Comparison of ENCODE assay signal across 8 cellular contexts in genomic region chr7:140517546-140518369, GRCh38. TPM values are rescaled to one million over a fixed set of nuclear protein-coding genes. Genes with fewer than 3 reads are reported as not detected.
DNase-seq lines count a peak whose midpoint lies in the region; ATAC-seq and TF ChIP-seq lines count a peak whose summit lies in the region.

No MANE protein-coding gene starts in this region.

- no peak for TF ChIP-seq EP300 in neural cell (conservative IDR thresholded peaks at IDR 0.05; ENCODE audit: poor library complexity, severe bottlenecking)

- H3K27me3 ChIP-seq in Peyer's patch (no peaks in the 10 kb centered on the region), neural cell (ENCODE audit: insufficient read depth, low read depth, low read length) (no peaks in the 10 kb centered on the region)

- peak overlapping the region in 3 of 4 donors; percentile 10 to 81 (median 60) for H3K27ac ChIP-seq in Peyer's patch
- H3K27ac ChIP-seq in neural cell (ENCODE audit: low read length), result no peak overlapping the region

- TF ChIP-seq CTCF in GM12865 (IDR thresholded peaks at IDR 0.05; ENCODE audit: insufficient read depth, low read depth, low read length, missing control alignments), result peak; percentile 77
- TF ChIP-seq CTCF in LNCAP (IDR thresholded peaks at IDR 0.05), result peak; percentile 80
- peak in 5 of 6 experiments; percentile 31 to 94 (median 86) for TF ChIP-seq CTCF in Peyer's patch (IDR thresholded peaks at IDR 0.05)
- TF ChIP-seq CTCF in neural cell (IDR thresholded peaks at IDR 0.05; ENCODE audit: poor library complexity, severe bottlenecking), result peak; percentile 78

- H3K9me3 ChIP-seq in Peyer's patch (no peaks in the 10 kb centered on the region), neural cell (ENCODE audit: low read length) (no peaks in the 10 kb centered on the region)

- no peak for ATAC-seq in GM18519 (IDR thresholded peaks at IDR 0.05; ENCODE audit: low FRiP score, unreplicated experiment)

- H3K9ac ChIP-seq in neural cell (ENCODE audit: low read length), result no peak overlapping the region

- peaks cover 0 to 20% (median 2%) of the 10 kb centered on the region in 4 donors for H3K4me1 ChIP-seq in Peyer's patch

- H3K36me3 ChIP-seq in Peyer's patch, result no peaks in the 10 kb centered on the region
- H3K36me3 ChIP-seq in neural cell (ENCODE audit: insufficient read depth, low read length), result no peaks in the 10 kb centered on the region

- peak; percentile 73 for TF ChIP-seq RAD21 in neural cell (conservative IDR thresholded peaks at IDR 0.05)

- no peaks in the 10 kb centered on the region for H4K20me1 ChIP-seq in neural cell (ENCODE audit: insufficient read depth)

- H3F3A ChIP-seq in neural cell (ENCODE audit: insufficient read depth, low read length, poor library complexity, severe bottlenecking), result no peaks in the 10 kb centered on the region

- no peaks in the 10 kb centered on the region for H3K79me2 ChIP-seq in neural cell (replicated peaks; ENCODE audit: insufficient read depth, low read length)

- H3K9me2 ChIP-seq in neural cell (ENCODE audit: insufficient read depth, low read length), result no peaks in the 10 kb centered on the region

- TF ChIP-seq POLR2A in Peyer's patch (IDR thresholded peaks at IDR 0.05), result no peak

- DNase-seq in GM12865 (ENCODE audit: low read depth) (peak; percentile 78), Peyer's patch (peak; percentile 75 to 95 (median 94)), fibroblast of peridontal ligament (ENCODE audit: extremely low read depth) (peak; percentile 92)
- peak; percentile 83 to 84 for DNase-seq in activated T-cell treated with anti-CD3 and anti-CD28 coated beads, Interleukin-2, amount 50 U/mL, for 48 hours
- peak; percentile 29 for DNase-seq in stimulated activated naive CD4-positive, alpha-beta T cell treated with Interleukin-2 at 50 U/mL for 16 hours (lab: John Stamatoyannopoulos, UW)

- H3K4me3 ChIP-seq in GM12865 (ENCODE audit: low read depth, low read length) (no peak overlapping the region), Peyer's patch (no peak overlapping the region), neural cell (ENCODE audit: low read length) (no peak overlapping the region)

- H2AFZ ChIP-seq in neural cell (ENCODE audit: low read depth, low read length), result no peak overlapping the region

- H3K4me2 ChIP-seq in neural cell (ENCODE audit: low read length), result no peak overlapping the region

TF ChIP-seq in neural cell, 6 proteins besides CTCF, POLR2A, EP300 and RAD21:
- TF ChIP-seq REST (IDR thresholded peaks at IDR 0.05; ENCODE audit: borderline replicate concordance) (no peak), SMC3 (conservative IDR thresholded peaks at IDR 0.05; ENCODE audit: poor library complexity) (peak; percentile 86), EZH2 (IDR thresholded peaks at IDR 0.05; ENCODE audit: borderline replicate concordance, insufficient read depth, low read length, poor library complexity, severe bottlenecking) (no peak)

RNA-seq across cellular contexts. Expression of gene MKRN1, which starts 38.5 kb away (rescaled TPM):
- 100 to 1,000 TPM; 100 to 194 (median 105) TPM for total RNA-seq in Peyer's patch
- polyA plus RNA-seq in neural cell, result 227 and 251 TPM in 2 replicates
- 190 and 207 TPM in 2 replicates for polyA minus RNA-seq in neural cell

Comparison
In these comparisons a context has a peak if more than half of its experiments do, and no peak if none do; other contexts are left out.
1. DNase-seq: peak in every context shown above with its lines; median percentile 94 in Peyer's patch; 92 in fibroblast of peridontal ligament; 84 in activated T-cell treated with anti-CD3 and anti-CD28 coated beads, Interleukin-2, amount 50 U/mL, for 48 hours; 78 in GM12865; 29 in stimulated activated naive CD4-positive, alpha-beta T cell treated with Interleukin-2 at 50 U/mL for 16 hours.